Comparison of ENCODE assay signal across 2 cellular contexts in the genomic region with DNA sequence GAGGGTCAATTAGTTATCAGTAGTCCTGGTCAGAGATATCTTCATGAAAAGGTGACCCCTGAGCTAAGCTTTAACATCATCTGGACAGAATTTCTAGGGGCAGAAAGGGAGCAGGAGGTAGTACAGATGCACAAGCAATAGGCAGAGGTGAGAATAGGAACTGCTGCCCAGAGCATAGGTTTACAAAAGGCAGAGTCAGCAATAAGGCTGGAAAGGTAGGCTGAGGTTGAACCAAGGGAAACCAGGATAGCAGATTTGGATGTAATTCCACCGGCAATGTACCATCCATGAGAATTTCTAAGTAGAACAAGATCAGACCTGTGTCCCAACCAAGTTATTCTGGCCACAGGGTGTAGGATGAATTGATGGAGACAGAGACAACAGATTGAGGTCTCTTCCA.
TF ChIP-seq lines count a peak whose summit lies in the region.

No MANE protein-coding gene starts in this region.

TF ChIP-seq in A549, 52 proteins besides CTCF, POLR2A, EP300 and RAD21:
- TF ChIP-seq BHLHE40 (IDR thresholded peaks at IDR 0.05; ENCODE audit: low read depth, low read length), result no peak
- no peak for TF ChIP-seq KDM1A (IDR thresholded peaks at IDR 0.05; ENCODE audit: low read depth)
- no peak for TF ChIP-seq SREBF2 (IDR thresholded peaks at IDR 0.05)
- peak; percentile 63 for TF ChIP-seq MAFK (IDR thresholded peaks at IDR 0.05; ENCODE audit: partially characterized antibody)
- TF ChIP-seq MAZ (IDR thresholded peaks at IDR 0.05; ENCODE audit: borderline replicate concordance, low read depth, low read length), result no peak
- no peak for TF ChIP-seq PHF8 (IDR thresholded peaks at IDR 0.05; ENCODE audit: borderline replicate concordance, low read depth)

TF ChIP-seq in K562, 482 proteins besides CTCF, POLR2A, EP300 and RAD21:
- TF ChIP-seq MAFG (tag; conservative IDR thresholded peaks at IDR 0.05), result 0 out of 2 replicates have a peak, but pooled peaks have one; percentile 44
- TF ChIP-seq C11orf30 (IDR thresholded peaks at IDR 0.05; ENCODE audit: low read depth), result peak; percentile 39; the same call in 1 of the 2 replicates
- TF ChIP-seq ZNF551 (CRISPR knock-in tag; IDR thresholded peaks at IDR 0.05), result no peak
- TF ChIP-seq ZNF316 (IDR thresholded peaks at IDR 0.05), result peak; percentile 72
- TF ChIP-seq LEF1 (IDR thresholded peaks at IDR 0.05), result no peak
- TF ChIP-seq PURB (CRISPR knock-in tag; IDR thresholded peaks at IDR 0.05; ENCODE audit: low read depth), result no peak
- TF ChIP-seq MAFF (IDR thresholded peaks at IDR 0.05; ENCODE audit: low read length), result peak; percentile 59
